In genomic region chr6:141610741-141611140, GRCh38 we compare ENCODE assay signal across 13 cellular contexts.
DNase-seq lines count a peak whose midpoint lies in the region; ATAC-seq and TF ChIP-seq lines count a peak whose summit lies in the region.
"Had no signal": no experiment of that assay in that cellular context is flagged by ENCODE, and none has a peak within 500 bp of the region (broad histone marks: within the 10 kb centered on the region; RNA-seq: fewer than 3 reads in every experiment).

No MANE protein-coding gene starts in this region.

- no peaks in the 10 kb centered on the region for H3K27me3 ChIP-seq in kidney epithelial cell (ENCODE audit: control insufficient read depth, insufficient read depth, low read length)

- no peaks in the 10 kb centered on the region for H3K9me3 Mint-ChIP-seq in activated CD4-positive, alpha-beta T cell treated with anti-CD3 and anti-CD28 coated beads, Interleukin-2, amount 10 ng/mL, durations not matched to agents 24 days and 14 days

- H3K4me3 Mint-ChIP-seq in activated CD4-positive, alpha-beta T cell treated with anti-CD3 and anti-CD28 coated beads, Interleukin-2, amount 10 ng/mL, durations not matched to agents 24 days and 14 days, result no peak overlapping the region
- H3K4me3 Mint-ChIP-seq: activated B cell treated with CpG ODN at 0.5 μM for 24 hours; activated T-helper 17 cell treated with anti-CD3 and anti-CD28 coated beads, Interleukin-2, amount 50 U/mL, for 72 hours had no signal

- H3K4me3 ChIP-seq in kidney epithelial cell (ENCODE audit: low read depth, low read length), result no peak overlapping the region

- H3K36me3 Mint-ChIP-seq in activated CD4-positive, alpha-beta T cell treated with anti-CD3 and anti-CD28 coated beads, Interleukin-2, amount 10 ng/mL, durations not matched to agents 24 days and 14 days (ENCODE audit: low read depth), result no peaks in the 10 kb centered on the region

- no peak overlapping the region for H3K27ac Mint-ChIP-seq in activated CD4-positive, alpha-beta T cell treated with anti-CD3 and anti-CD28 coated beads, Interleukin-2, amount 10 ng/mL, durations not matched to agents 24 days and 14 days
- H3K27ac Mint-ChIP-seq: activated B cell treated with CpG ODN at 0.5 μM for 24 hours; activated T-helper 17 cell treated with anti-CD3 and anti-CD28 coated beads, Interleukin-2, amount 50 U/mL, for 72 hours had no signal

- H3K27me3 Mint-ChIP-seq in activated CD4-positive, alpha-beta T cell treated with anti-CD3 and anti-CD28 coated beads, Interleukin-2, amount 10 ng/mL, durations not matched to agents 24 days and 14 days, result no peaks in the 10 kb centered on the region
- H3K27me3 Mint-ChIP-seq: activated B cell treated with CpG ODN at 0.5 μM for 24 hours had no signal

- ATAC-seq in HG02973 (IDR thresholded peaks at IDR 0.05; ENCODE audit: unreplicated experiment), result no peak
- ATAC-seq in GM18873 (IDR thresholded peaks at IDR 0.05; ENCODE audit: low FRiP score, unreplicated experiment), result no peak
- ATAC-seq: activated T-helper 17 cell treated with anti-CD3 and anti-CD28 coated beads, Interleukin-2, amount 50 U/mL, for 72 hours had no signal

- DNase-seq in AG09319 (ENCODE audit: extremely low read depth, low read depth), result no peak
- DNase-seq in HT1080 (ENCODE audit: low read depth), result peak; percentile 6
- DNase-seq in astrocyte of the hippocampus (ENCODE audit: low read depth, low spot score), result peak; percentile 15
- no peak for DNase-seq in kidney epithelial cell (ENCODE audit: low read depth)
- DNase-seq in NCI-H2196 treated with DMSO at 0.1 percent for 48 hours (lab: John Stamatoyannopoulos, UW; ENCODE audit: unreplicated experiment), result no peak
- no peak for DNase-seq in activated CD4-positive, alpha-beta T cell treated with anti-CD3 and anti-CD28 coated beads, Interleukin-2, amount 10 ng/mL, durations not matched to agents 24 days and 14 days
- DNase-seq: activated B cell treated with CpG ODN at 0.5 μM for 24 hours; COR-L47; NCI-H1436; stimulated activated CD4-positive, alpha-beta T cell treated with anti-CD3 and anti-CD28 coated beads, Interleukin-2, amount 100 ng/mL, for 24 hours had no signal

- H3K4me1 Mint-ChIP-seq in activated CD4-positive, alpha-beta T cell treated with anti-CD3 and anti-CD28 coated beads, Interleukin-2, amount 10 ng/mL, durations not matched to agents 24 days and 14 days, result no peaks in the 10 kb centered on the region
- H3K4me1 Mint-ChIP-seq: activated B cell treated with CpG ODN at 0.5 μM for 24 hours; activated T-helper 17 cell treated with anti-CD3 and anti-CD28 coated beads, Interleukin-2, amount 50 U/mL, for 72 hours had no signal

- no peaks in the 10 kb centered on the region for H3K36me3 ChIP-seq in kidney epithelial cell (ENCODE audit: control insufficient read depth, insufficient read depth, low read length)

- intact Hi-C loops in activated CD4-positive, alpha-beta T cell treated with anti-CD3 and anti-CD28 coated beads, Interleukin-2, amount 10 ng/mL, durations not matched to agents 24 days and 14 days (cut with micrococcal nuclease), result no loop called here

- peak; percentile 14 for TF ChIP-seq CTCF in AG09319 (IDR thresholded peaks at IDR 0.05; ENCODE audit: low read depth, low read length)
- TF ChIP-seq CTCF in kidney epithelial cell (IDR thresholded peaks at IDR 0.05; ENCODE audit: insufficient read depth, low read length, poor library complexity, severe bottlenecking), result peak; percentile 27

Comparison
In these comparisons a context has a peak if more than half of its experiments do, and no peak if none do; other contexts are left out.
1. DNase-seq: peak in HT1080 (single experiment) and astrocyte of the hippocampus (single experiment); none in AG09319 (single experiment), kidney epithelial cell (single experiment), NCI-H2196 treated with DMSO at 0.1 percent for 48 hours (single experiment) and activated CD4-positive, alpha-beta T cell treated with anti-CD3 and anti-CD28 coated beads, Interleukin-2, amount 10 ng/mL, durations not matched to agents 24 days and 14 days (single experiment).